In genomic region chr5:173047838-173048105, GRCh38 we compare ENCODE assay signal across 20 cellular contexts. TPM values are rescaled to one million over a fixed set of nuclear protein-coding genes. Genes with fewer than 3 reads are reported as not detected.
DNase-seq lines count a peak whose midpoint lies in the region; ATAC-seq, FAIRE-seq and TF ChIP-seq lines count a peak whose summit lies in the region.
"Had no signal": no experiment of that assay in that cellular context is flagged by ENCODE, and none has a peak within 500 bp of the region (broad histone marks: within the 10 kb centered on the region; RNA-seq: fewer than 3 reads in every experiment).

No MANE protein-coding gene starts in this region.

- peaks cover 7% of the 10 kb centered on the region for H3K9me1 ChIP-seq in IMR-90 (ENCODE audit: insufficient read depth, low read length)
- H3K9me1 ChIP-seq in K562 (ENCODE audit: control insufficient read depth, insufficient read depth, low read length), result no peaks in the 10 kb centered on the region

- DNase-seq in Caco-2, result no peak
- DNase-seq in IMR-90, result no peak
- DNase-seq in K562 (ENCODE audit: extremely low read depth in 1 of 4, low spot score in 3 of 4), result no peak
- DNase-seq in stimulated activated CD8-positive, alpha-beta memory T cell treated with anti-CD3 and anti-CD28 coated beads, Interleukin-4, amount 100 ng/mL, for 48 hours, result peak; percentile 18
- DNase-seq in effector memory CD4-positive, alpha-beta T cell, result no peak
- DNase-seq in superior temporal gyrus (ENCODE audit: extremely low spot score), result no peak
- DNase-seq: CD8-positive, alpha-beta memory T cell; COR-L47; HCEC 1CT; KG1 had no signal

- intact Hi-C loops in Caco-2 (cut with micrococcal nuclease; ENCODE audit: unreplicated experiment), result no loop called here
- intact Hi-C loops in IMR-90 (cut with micrococcal nuclease), result no loop called here
- intact Hi-C loops in K562 (cut with micrococcal nuclease), result no loop called here

- H3K36me3 Mint-ChIP-seq in Caco-2 (ENCODE audit: insufficient read depth, unreplicated experiment), result peaks cover 12% of the 10 kb centered on the region
- H3K36me3 Mint-ChIP-seq: CD8-positive, alpha-beta memory T cell; IgD-negative memory B cell had no signal

- H2AK9ac ChIP-seq in IMR-90 (replicated peaks; ENCODE audit: low read depth, low read length, poor library complexity), result no peak overlapping the region

- H3K14ac ChIP-seq in IMR-90 (replicated peaks; ENCODE audit: low read depth, low read length), result no peak overlapping the region

- no peak overlapping the region for H3K9ac ChIP-seq in IMR-90 (ENCODE audit: low read depth, low read length)
- no peak overlapping the region for H3K9ac ChIP-seq in K562 (ENCODE audit: insufficient read depth in 1 of 2, low read depth in 2 of 2, low read length in 2 of 2)
- H3K9ac ChIP-seq: BLaER1 treated with 17β-estradiol and CSF1 and Interleukin-3, amounts not matched to agents 10 nM and 100 nM had no signal

- H3K27ac ChIP-seq in IMR-90 (ENCODE audit: insufficient read depth, low read length), result no peak overlapping the region
- no peak overlapping the region for H3K27ac ChIP-seq in K562 (ENCODE audit: extremely low read depth, low read depth, low read length)
- no peak overlapping the region for H3K27ac ChIP-seq in effector memory CD4-positive, alpha-beta T cell (ENCODE audit: insufficient read depth, low read length, poor library complexity, severe bottlenecking)
- H3K27ac ChIP-seq: BLaER1 treated with 17β-estradiol and CSF1 and Interleukin-3, amounts not matched to agents 10 nM and 100 nM; HL-60 had no signal

- TF ChIP-seq CTCF in Caco-2 (IDR thresholded peaks at IDR 0.05; ENCODE audit: insufficient read depth in 1 of 2, low read depth in 1 of 2, low read length in 1 of 2, severe bottlenecking in 1 of 2, unreplicated experiment in 1 of 2) (no peak), IMR-90 (conservative IDR thresholded peaks at IDR 0.05; ENCODE audit: low read depth, low read length) (no peak), K562 (IDR thresholded peaks at IDR 0.05 in 2 of 3, conservative IDR thresholded peaks at IDR 0.05 in 1 of 3; ENCODE audit: insufficient read depth in 2 of 3, low read depth in 1 of 3, low read length in 3 of 3) (no peak)

- H3K4me2 ChIP-seq in IMR-90 (ENCODE audit: low read depth, low read length), result no peak overlapping the region
- no peak overlapping the region for H3K4me2 ChIP-seq in K562 (ENCODE audit: insufficient read depth, low read length)
- H3K4me2 ChIP-seq: BLaER1 treated with 17β-estradiol and CSF1 and Interleukin-3, amounts not matched to agents 10 nM and 100 nM had no signal

- H4K20me1 ChIP-seq in IMR-90 (ENCODE audit: insufficient read depth, low read length) (no peaks in the 10 kb centered on the region), K562 (replicated peaks; ENCODE audit: control insufficient read depth, insufficient read depth, low read length) (no peaks in the 10 kb centered on the region)
- H4K20me1 ChIP-seq: BLaER1 treated with 17β-estradiol and CSF1 and Interleukin-3, amounts not matched to agents 10 nM and 100 nM had no signal

- no peaks in the 10 kb centered on the region for H3K9me3 Mint-ChIP-seq in Caco-2 (ENCODE audit: unreplicated experiment)
- H3K9me3 Mint-ChIP-seq: CD8-positive, alpha-beta memory T cell; IgD-negative memory B cell had no signal

- H3K9me3 ChIP-seq in Caco-2 (no peaks in the 10 kb centered on the region), IMR-90 (ENCODE audit: control insufficient read depth, insufficient read depth, low read length) (no peaks in the 10 kb centered on the region), K562 (replicated peaks; ENCODE audit: control insufficient read depth, insufficient read depth, low read depth, low read length) (no peaks in the 10 kb centered on the region)
- H3K9me3 ChIP-seq in effector memory CD4-positive, alpha-beta T cell (ENCODE audit: control insufficient read depth, low read length), result no peaks in the 10 kb centered on the region
- H3K9me3 ChIP-seq: BLaER1 treated with 17β-estradiol and CSF1 and Interleukin-3, amounts not matched to agents 10 nM and 100 nM had no signal

- no peak for TF ChIP-seq EP300 in K562 (IDR thresholded peaks at IDR 0.05; ENCODE audit: low read length)

- no peaks in the 10 kb centered on the region for H3K79me2 ChIP-seq in K562 (ENCODE audit: control insufficient read depth, insufficient read depth, low read length)

- peak overlapping the region; percentile 48 for H3K27ac Mint-ChIP-seq in Caco-2 (ENCODE audit: unreplicated experiment)
- H3K27ac Mint-ChIP-seq: B cell, IgD-negative memory B cell had no signal

- H3K18ac ChIP-seq in IMR-90 (ENCODE audit: low read depth, low read length), result no peak overlapping the region

- in situ Hi-C loops in IMR-90 (cut with MboI; ENCODE audit: low sequenced_read_pairs), result no loop called here
- in situ Hi-C loops in K562 (cut with MboI), result no loop called here

- BruUV-seq in Caco-2 (replicated peaks; lab: Mats Ljungman, UMichigan) (no TSS peak), IMR-90 (replicated peaks; lab: Mats Ljungman, UMichigan) (no TSS peak), K562 (replicated peaks; lab: Mats Ljungman, UMichigan) (no TSS peak)

- 0 out of 2 replicates have a peak overlapping the region, but pooled peaks have one; percentile 25 for H2BK20ac ChIP-seq in IMR-90 (ENCODE audit: low read depth, low read length)

- WGBS in IMR-90 (ENCODE audit: extremely low coverage in 2 of 2, insufficient read length in 1 of 2), 2 experiments, result no CpG with 5 or more reads among the region's 6 CpGs
- WGBS in K562 (ENCODE audit: insufficient coverage, low coverage, missing lambda C conversion rate), result 28% methylated on average over 6 of the region's 6 CpGs

- no peaks in the 10 kb centered on the region for H3K27me3 Mint-ChIP-seq in Caco-2 (ENCODE audit: insufficient read depth, unreplicated experiment)
- H3K27me3 Mint-ChIP-seq: IgD-negative memory B cell had no signal

- no peaks in the 10 kb centered on the region for H3K79me1 ChIP-seq in IMR-90 (ENCODE audit: low read depth in 1 of 2, low read length in 2 of 2)

- H3K4me1 Mint-ChIP-seq in Caco-2 (ENCODE audit: low read depth, unreplicated experiment), result peaks cover 28% of the 10 kb centered on the region
- H3K4me1 Mint-ChIP-seq: CD8-positive, alpha-beta memory T cell had no signal

- H2AK5ac ChIP-seq in IMR-90 (ENCODE audit: low read depth, low read length), result no peak overlapping the region

- H3K56ac ChIP-seq in IMR-90 (ENCODE audit: extremely low read depth, insufficient read depth, low read length), result no peak overlapping the region

- dilution Hi-C loops in IMR-90 (cut with HindIII; ENCODE audit: low sequenced_read_pairs, unreplicated experiment), result no loop called here

- POLR2A ChIA-PET in Caco-2 (lab: Charles Lee) (no interaction called here), IMR-90 (lab: Charles Lee; ENCODE audit: unreplicated experiment) (no interaction called here), K562 (lab: Yijun Ruan, JAX) (interaction anchor here (1.5 kb wide), 1 partner anchor 9 kb away, joined by 4 read pairs; no protein-coding TSS in a partner anchor)

- H2AFZ ChIP-seq in IMR-90 (replicated peaks; ENCODE audit: low read length, poor library complexity), result no peak overlapping the region
- H2AFZ ChIP-seq in K562 (ENCODE audit: low read depth, low read length), result no peak overlapping the region

- no peak overlapping the region for H2BK5ac ChIP-seq in IMR-90 (ENCODE audit: low read depth, low read length, poor library complexity, severe bottlenecking)

- H3K27me3 ChIP-seq in Caco-2 (replicated peaks; ENCODE audit: control insufficient read depth, insufficient read depth, low read length) (no peaks in the 10 kb centered on the region), IMR-90 (ENCODE audit: control insufficient read depth, insufficient read depth, low read length) (no peaks in the 10 kb centered on the region), K562 (ENCODE audit: control insufficient read depth in 2 of 2, insufficient read depth in 2 of 2, low read length in 2 of 2) (no peaks in the 10 kb centered on the region)
- no peaks in the 10 kb centered on the region for H3K27me3 ChIP-seq in effector memory CD4-positive, alpha-beta T cell (replicated peaks; ENCODE audit: control insufficient read depth, insufficient read depth, low read length, poor library complexity, severe bottlenecking)
- H3K27me3 ChIP-seq: BLaER1 treated with 17β-estradiol and CSF1 and Interleukin-3, amounts not matched to agents 10 nM and 100 nM had no signal

- H2BK120ac ChIP-seq in IMR-90 (ENCODE audit: low read depth, low read length), result peak overlapping the region; percentile 19; the same call in 1 of the 2 replicates

- H3K4ac ChIP-seq in IMR-90 (ENCODE audit: low read depth, low read length), result no peak overlapping the region

- H4K91ac ChIP-seq in IMR-90 (ENCODE audit: insufficient read depth, low read depth, low read length), result peak overlapping the region; percentile 13; the same call in 1 of the 2 replicates

- no peak overlapping the region for H4K8ac ChIP-seq in IMR-90 (ENCODE audit: low read depth in 2 of 2, low read length in 2 of 2)

- H3K36me3 ChIP-seq in Caco-2 (ENCODE audit: control insufficient read depth, insufficient read depth, low read length) (no peaks in the 10 kb centered on the region), IMR-90 (ENCODE audit: control insufficient read depth, insufficient read depth, low read length) (no peaks in the 10 kb centered on the region), K562 (ENCODE audit: control insufficient read depth, insufficient read depth, low read length) (no peaks in the 10 kb centered on the region)
- H3K36me3 ChIP-seq in effector memory CD4-positive, alpha-beta T cell (ENCODE audit: control insufficient read depth, insufficient read depth, low read length), result no peaks in the 10 kb centered on the region
- H3K36me3 ChIP-seq: BLaER1 treated with 17β-estradiol and CSF1 and Interleukin-3, amounts not matched to agents 10 nM and 100 nM had no signal

- H2BK15ac ChIP-seq in IMR-90 (ENCODE audit: low read depth, low read length), result peak overlapping the region; percentile 81; the same call in 2 of the 3 replicates

- no peak for ATAC-seq in IMR-90 (ENCODE audit: low read depth)
- peak; percentile 46 for ATAC-seq in K562
- ATAC-seq in GM21825 (IDR thresholded peaks at IDR 0.05; ENCODE audit: unreplicated experiment), result no peak
- ATAC-seq in GM21619 (IDR thresholded peaks at IDR 0.05; ENCODE audit: unreplicated experiment), result no peak

- no peak overlapping the region for H3K23ac ChIP-seq in IMR-90 (ENCODE audit: low read depth, low read length)

- TF ChIP-seq POLR2A in IMR-90 (IDR thresholded peaks at IDR 0.05; ENCODE audit: low read depth, low read length) (no peak), K562 (conservative IDR thresholded peaks at IDR 0.05) (no peak)

- H4K5ac ChIP-seq in IMR-90 (ENCODE audit: low read depth, low read length), result no peak overlapping the region

- peaks cover 52% of the 10 kb centered on the region for H3K4me1 ChIP-seq in Caco-2
- H3K4me1 ChIP-seq in IMR-90 (ENCODE audit: control insufficient read depth, insufficient read depth, low read length), result peaks cover 14% of the 10 kb centered on the region
- peaks cover 3 to 12% of the 10 kb centered on the region in 2 experiments; a peak in 3 of 5 replicates for H3K4me1 ChIP-seq in K562 (replicated peaks in 1 of 2; ENCODE audit: control insufficient read depth in 2 of 2, insufficient read depth in 2 of 2, low read length in 2 of 2)
- H3K4me1 ChIP-seq in effector memory CD4-positive, alpha-beta T cell (ENCODE audit: control insufficient read depth, insufficient read depth, low read length, poor library complexity, severe bottlenecking), result no peaks in the 10 kb centered on the region

- CTCF ChIA-PET in Caco-2 (lab: Charles Lee) (no interaction called here), IMR-90 (lab: Yijun Ruan, JAX) (no interaction called here), K562 (lab: Yijun Ruan, JAX; ENCODE audit: low intra/inter-chr PET ratio) (no interaction called here)

- TF ChIP-seq RAD21 in IMR-90 (IDR thresholded peaks at IDR 0.05; ENCODE audit: low read length), result no peak
- TF ChIP-seq RAD21 in K562 (CRISPR knock-in tag; conservative IDR thresholded peaks at IDR 0.05 in 1 of 2, IDR thresholded peaks at IDR 0.05 in 1 of 2), result no peak

- no peak overlapping the region for H3K4me3 ChIP-seq in Caco-2 (ENCODE audit: low read depth, low read length)
- H3K4me3 ChIP-seq in IMR-90 (ENCODE audit: insufficient read depth, low read depth, low read length), result no peak overlapping the region
- no peak overlapping the region for H3K4me3 ChIP-seq in K562
- no peak overlapping the region for H3K4me3 ChIP-seq in effector memory CD4-positive, alpha-beta T cell (ENCODE audit: insufficient read depth, low read depth, low read length, poor library complexity, severe bottlenecking)
- H3K4me3 ChIP-seq: BLaER1 treated with 17β-estradiol and CSF1 and Interleukin-3, amounts not matched to agents 10 nM and 100 nM had no signal

- H3K4me3 Mint-ChIP-seq in Caco-2 (ENCODE audit: unreplicated experiment), result no peak overlapping the region
- H3K4me3 Mint-ChIP-seq: B cell; CD8-positive, alpha-beta memory T cell; IgD-negative memory B cell had no signal

- no peak for FAIRE-seq in K562 (lab: Jason Lieb, UNC)
- FAIRE-seq: D721Med, G401.6, GM12891, GM19239 had no signal

RNA-seq across cellular contexts. Expression of gene CREBRF, which starts 8.4 kb away (rescaled TPM):
- 12.3 and 12.6 TPM in 2 replicates for total RNA-seq in Caco-2 (2022)
- 11.1 and 16.1 TPM in 2 replicates for total RNA-seq in IMR-90 (2012; rRNA removed)
- 3.0 and 3.2 TPM in 2 replicates for polyA plus RNA-seq in IMR-90 (2012; rRNA removed)
- 0.56 and 0.80 TPM in 2 replicates for polyA plus RNA-seq in IMR-90 (2012; cell fraction: cytosol; rRNA removed)
- polyA plus RNA-seq in IMR-90 (2012; cell fraction: nucleus; rRNA removed; ENCODE audit: low replicate concordance), result 1.5 and 18.2 TPM in 2 replicates
- 11.5 and 33.0 TPM in 2 replicates for total RNA-seq in K562 (2011; cell fraction: chromatin; rRNA removed; ENCODE audit: low replicate concordance)
- total RNA-seq in K562 (2011; cell fraction: nucleolus; rRNA removed), result 7.8 and 10.5 TPM in 2 replicates
- total RNA-seq in K562 (2011; cell fraction: nucleoplasm; rRNA removed), result 14.4 and 25.6 TPM in 2 replicates
- 3.2 and 3.6 TPM in 2 replicates for total RNA-seq in K562 (2014; rRNA removed)
- 4.5 and 6.1 TPM in 2 replicates for total RNA-seq in K562 (2014; rRNA removed; fragmentation: Illumina TruSeq; extraction: Trizol)
- total RNA-seq in K562 (2015; rRNA removed; fragmentation: Illumina TruSeq; extraction: Trizol), result 2.9 and 3.1 TPM in 2 replicates
- total RNA-seq in K562 (2021), result 3.8 TPM in 2 replicates
- 4.7 and 4.9 TPM in 2 replicates for polyA plus RNA-seq in K562 (2011; rRNA removed)
- 0.85 and 1.8 TPM in 2 replicates for polyA plus RNA-seq in K562 (2011; cell fraction: cytosol; rRNA removed)
- 8.7 and 9.9 TPM in 2 replicates for polyA plus RNA-seq in K562 (2011; cell fraction: nucleus; rRNA removed)
- polyA plus RNA-seq in K562 (2012), result 2.0 and 5.1 TPM in 2 replicates
- polyA plus RNA-seq in K562 (2014; fragmentation: Illumina TruSeq; extraction: Trizol), result 2.4 and 4.8 TPM in 2 replicates
- 1 to 10 TPM; 1.1 to 1.3 TPM for polyA plus RNA-seq in K562 (2014; fragmentation: Nextera tagmentation; extraction: Ambion mirVana)
- 2.0 and 2.8 TPM in 2 replicates for polyA plus RNA-seq in K562 (2014; rRNA removed)
- polyA minus RNA-seq in K562 (2011; rRNA and poly(A)+ RNA removed), result 10.9 and 15.9 TPM in 2 replicates
- polyA minus RNA-seq in K562 (2011; cell fraction: cytosol; rRNA and poly(A)+ RNA removed), result 4.4 and 4.5 TPM in 2 replicates
- polyA minus RNA-seq in K562 (2011; cell fraction: nucleus; rRNA and poly(A)+ RNA removed), result 7.5 and 10.6 TPM in 2 replicates
